Comparison of ENCODE assay signal across 21 cellular contexts in genomic region chr20:21272679-21273078, GRCh38. TPM values are rescaled to one million over a fixed set of nuclear protein-coding genes. Genes with fewer than 3 reads are reported as not detected.
DNase-seq lines count a peak whose midpoint lies in the region; ATAC-seq, FAIRE-seq and TF ChIP-seq lines count a peak whose summit lies in the region.
"Had no signal": no experiment of that assay in that cellular context is flagged by ENCODE, and none has a peak within 500 bp of the region (broad histone marks: within the 10 kb centered on the region; RNA-seq: fewer than 3 reads in every experiment).

No MANE protein-coding gene starts in this region.

- H3K14ac ChIP-seq in neuronal stem cell (ENCODE audit: low read length): no peak overlapping the region

- no peak overlapping the region for H3K23ac ChIP-seq in neuronal stem cell (ENCODE audit: low read depth, low read length, poor library complexity)

- H3K27me3 ChIP-seq in GM12878 (replicated peaks in 1 of 2; ENCODE audit: control insufficient read depth in 2 of 2, insufficient read depth in 2 of 2, low read length in 1 of 2) (no peaks in the 10 kb centered on the region), neuronal stem cell (ENCODE audit: control insufficient read depth in 3 of 3, insufficient read depth in 3 of 3, low read depth in 1 of 3, low read length in 3 of 3) (peaks cover 0 to 12% (median 0%) of the 10 kb centered on the region in 3 experiments)
- H3K27me3 ChIP-seq: tibial nerve had no signal

- POLR2A ChIA-PET in GM12878 (lab: Charles Lee): no interaction called here

- no peaks in the 10 kb centered on the region for H3K79me2 ChIP-seq in GM12878 (ENCODE audit: control insufficient read depth, insufficient read depth, low read length)

- H3K4me3 ChIP-seq in GM12878 (peak overlapping the region; percentile 3; the same call in 1 of the 2 replicates), neuronal stem cell (ENCODE audit: low read length in 2 of 2) (no peak overlapping the region)
- H3K4me3 ChIP-seq: heart left ventricle, prostate gland, tibial nerve had no signal

- peak overlapping the region; percentile 45; the same call in 1 of the 2 replicates for H3K27ac ChIP-seq in GM12878 (ENCODE audit: control insufficient read depth, insufficient read depth)
- no peak overlapping the region for H3K27ac ChIP-seq in neuronal stem cell (replicated peaks; ENCODE audit: low read length)
- H3K27ac ChIP-seq: heart left ventricle, prostate gland, tibial nerve had no signal

- H3K9ac ChIP-seq in GM12878 (ENCODE audit: control insufficient read depth, insufficient read depth, low read length) (no peak overlapping the region), neuronal stem cell (ENCODE audit: low read depth, low read length, poor library complexity) (no peak overlapping the region)

- H3K79me1 ChIP-seq in neuronal stem cell (ENCODE audit: low read depth, low read length): no peaks in the 10 kb centered on the region

- H3K9me3 Mint-ChIP-seq in mesothelial cell of epicardium: peaks cover 2% of the 10 kb centered on the region

- H3K4me3 Mint-ChIP-seq in mesothelial cell of epicardium: no peak overlapping the region
- H3K4me3 Mint-ChIP-seq: memory B cell; nephron; stimulated activated naive B cell treated with anti-CD40 and anti-IgM and Interleukin-4, amounts not matched to agents 10 μg/mL and 1 μg/mL and 100 μg/mL, for 72 hours had no signal

- H2BK15ac ChIP-seq in neuronal stem cell (ENCODE audit: low read length): no peak overlapping the region

- no peak for TF ChIP-seq EP300 in GM12878 (IDR thresholded peaks at IDR 0.05; ENCODE audit: borderline replicate concordance in 1 of 2, control insufficient read depth in 1 of 2, low read depth in 2 of 2, low read length in 2 of 2)

- in situ Hi-C loops in GM12878 (cut with MboI): no loop called here

- H3K4ac ChIP-seq in neuronal stem cell (ENCODE audit: low read length): no peak overlapping the region

- H3K9me3 ChIP-seq in GM12878 (replicated peaks; ENCODE audit: control insufficient read depth, insufficient read depth, low read length): peaks cover 1% of the 10 kb centered on the region; the same call in 1 of the 3 replicates
- H3K9me3 ChIP-seq in neuronal stem cell (replicated peaks in 1 of 2; ENCODE audit: control insufficient read depth in 2 of 2, insufficient read depth in 1 of 2, low read depth in 1 of 2, low read length in 2 of 2): no peaks in the 10 kb centered on the region
- H3K9me3 ChIP-seq: prostate gland had no signal

- no peaks in the 10 kb centered on the region for H4K20me1 ChIP-seq in GM12878 (ENCODE audit: control insufficient read depth, insufficient read depth)

- WGBS in GM12878 (ENCODE audit: insufficient coverage, insufficient replicate concordance, low lambda C conversion rate, missing lambda C conversion rate): 31% methylated on average over 3 of the region's 3 CpGs
- WGBS in neuronal stem cell (ENCODE audit: extremely low coverage in 2 of 2, insufficient read length in 2 of 2, insufficient replicate concordance in 1 of 2), 2 donors: no CpG with 5 or more reads among the region's 3 CpGs

- H3K4me1 Mint-ChIP-seq in mesothelial cell of epicardium: no peaks in the 10 kb centered on the region
- H3K4me1 Mint-ChIP-seq: nephron; stimulated activated naive B cell treated with anti-CD40 and anti-IgM and Interleukin-4, amounts not matched to agents 10 μg/mL and 1 μg/mL and 100 μg/mL, for 72 hours had no signal

- no peaks in the 10 kb centered on the region for H3K36me3 Mint-ChIP-seq in mesothelial cell of epicardium
- H3K36me3 Mint-ChIP-seq: stimulated activated naive B cell treated with anti-CD40 and anti-IgM and Interleukin-4, amounts not matched to agents 10 μg/mL and 1 μg/mL and 100 μg/mL, for 72 hours had no signal

- no peak overlapping the region for H4K91ac ChIP-seq in neuronal stem cell (ENCODE audit: low read depth, low read length, poor library complexity)

- H2BK12ac ChIP-seq in neuronal stem cell (ENCODE audit: low read length): no peak overlapping the region

- H2AFZ ChIP-seq in GM12878 (ENCODE audit: control insufficient read depth, low read depth, low read length) (no peak overlapping the region), neuronal stem cell (ENCODE audit: low read length) (no peak overlapping the region)

- no peak for TF ChIP-seq POLR2A in GM12878 (IDR thresholded peaks at IDR 0.05; ENCODE audit: low read depth, low read length)

- peaks cover 32% of the 10 kb centered on the region for H3K27me3 Mint-ChIP-seq in mesothelial cell of epicardium (ENCODE audit: low read depth)

- DNase-seq in GM12878 (ENCODE audit: low read depth, low spot score) (no peak), SKM-1 (lab: John Stamatoyannopoulos, UW; ENCODE audit: unreplicated experiment) (no peak), mesothelial cell of epicardium (ENCODE audit: low spot score in 2 of 2, unreplicated experiment in 2 of 2) (no peak), neuronal stem cell (ENCODE audit: low spot score) (no peak)
- no peak for DNase-seq in stimulated activated CD8-positive, alpha-beta memory T cell treated with anti-CD3 and anti-CD28 coated beads, Interleukin-4, amount 100 ng/mL, for 48 hours
- DNase-seq: activated CD4-positive, CD25-positive, alpha-beta regulatory T cell; amygdala; central memory CD4-positive, alpha-beta T cell; effector CD4-positive, alpha-beta T cell; GDM1; heart left ventricle; NCI-H2227 treated with DMSO at 0.1 percent for 48 hours; stimulated activated naive B cell treated with anti-CD40 and anti-IgM and Interleukin-4, amounts not matched to agents 10 μg/mL and 1 μg/mL and 100 μg/mL, for 72 hours had no signal

- H2AK5ac ChIP-seq in neuronal stem cell (ENCODE audit: low read depth, low read length): no peak overlapping the region

- TF ChIP-seq CTCF in GM12878 (IDR thresholded peaks at IDR 0.05 in 2 of 3, conservative IDR thresholded peaks at IDR 0.05 in 1 of 3; ENCODE audit: control insufficient read depth in 2 of 3, extremely low read depth in 1 of 3, insufficient read depth in 1 of 3, low read depth in 3 of 3, low read length in 3 of 3) (no peak), mesothelial cell of epicardium (IDR thresholded peaks at IDR 0.05; ENCODE audit: unreplicated experiment) (no peak)

- no TSS peak for BruUV-seq in GM12878 (replicated peaks; lab: Mats Ljungman, UMichigan)

- CTCF ChIA-PET in GM12878 (lab: Yijun Ruan, JAX): interaction anchor here (0.7 to 1.3 kb wide), 3 partner anchors 36 to 225 kb away, joined by 3 to 4 read pairs (median 3); no protein-coding TSS in a partner anchor

- peaks cover 27% of the 10 kb centered on the region for H3K4me1 ChIP-seq in GM12878 (ENCODE audit: control insufficient read depth, insufficient read depth, low read length)
- no peaks in the 10 kb centered on the region for H3K4me1 ChIP-seq in neuronal stem cell (ENCODE audit: control insufficient read depth in 2 of 2, insufficient read depth in 1 of 2, low read depth in 1 of 2, low read length in 2 of 2)
- H3K4me1 ChIP-seq: heart left ventricle, prostate gland, tibial nerve had no signal

- SMC1A ChIA-PET in GM12878 (lab: Charles Lee; ENCODE audit: uncharacterized antibody, unreplicated experiment): no interaction called here

- no peak for TF ChIP-seq RAD21 in GM12878 (IDR thresholded peaks at IDR 0.05; ENCODE audit: insufficient read depth, low read depth, low read length)

- intact Hi-C loops in GM12878 (cut with micrococcal nuclease; ENCODE audit: unreplicated experiment): no loop called here

- no peak overlapping the region for H3K27ac Mint-ChIP-seq in mesothelial cell of epicardium
- H3K27ac Mint-ChIP-seq: memory B cell; nephron; stimulated activated naive B cell treated with anti-CD40 and anti-IgM and Interleukin-4, amounts not matched to agents 10 μg/mL and 1 μg/mL and 100 μg/mL, for 72 hours had no signal

- ATAC-seq in GM18909 (IDR thresholded peaks at IDR 0.05; ENCODE audit: poor library complexity, unreplicated experiment) (peak; percentile 64), GM21576 (IDR thresholded peaks at IDR 0.05; ENCODE audit: unreplicated experiment) (peak; percentile 73), HG02973 (IDR thresholded peaks at IDR 0.05; ENCODE audit: unreplicated experiment) (peak; percentile 77), GM12878 (no peak)
- ATAC-seq: heart left ventricle; stimulated activated naive B cell treated with anti-CD40 and anti-IgM and Interleukin-4, amounts not matched to agents 10 μg/mL and 1 μg/mL and 100 μg/mL, for 72 hours had no signal

- no peak overlapping the region for H2BK120ac ChIP-seq in neuronal stem cell (ENCODE audit: low read depth, low read length)

- no peak overlapping the region for H2BK5ac ChIP-seq in neuronal stem cell (ENCODE audit: low read length)

- H3K36me3 ChIP-seq in GM12878 (ENCODE audit: control insufficient read depth in 2 of 2, insufficient read depth in 2 of 2, low read length in 1 of 2): no peaks in the 10 kb centered on the region
- H3K36me3 ChIP-seq in neuronal stem cell (replicated peaks in 1 of 2; ENCODE audit: control insufficient read depth in 2 of 2, insufficient read depth in 2 of 2, low read length in 2 of 2): no peaks in the 10 kb centered on the region
- H3K36me3 ChIP-seq: heart left ventricle, prostate gland, tibial nerve had no signal

- RAD21 ChIA-PET in GM12878 (lab: Charles Lee; ENCODE audit: unreplicated experiment): no interaction called here

- FAIRE-seq in GM12878 (lab: Jason Lieb, UNC): no peak
- FAIRE-seq: keratinocyte had no signal

- H4K8ac ChIP-seq in neuronal stem cell (ENCODE audit: low read depth, low read length): no peak overlapping the region

- peak overlapping the region; percentile 76 for H3K4me2 ChIP-seq in GM12878 (ENCODE audit: control insufficient read depth, insufficient read depth)
- no peak overlapping the region for H3K4me2 ChIP-seq in neuronal stem cell (ENCODE audit: insufficient read depth, low read length, poor library complexity, severe bottlenecking)

- no peak overlapping the region for H3K18ac ChIP-seq in neuronal stem cell (ENCODE audit: low read length)

RNA-seq across cellular contexts. Expression of gene XRN2, which starts 30.5 kb away (rescaled TPM):
- total RNA-seq in GM12878 (2013; cell fraction: nucleolus; rRNA removed): 38.7 and 39.4 TPM in 2 replicates
- total RNA-seq in GM12878 (2014; rRNA removed) (70.1 and 78.4 TPM in 2 replicates), GM12878 (2014; rRNA removed; fragmentation: Illumina TruSeq; extraction: Trizol) (93.8 and 95.6 TPM in 2 replicates), GM12878 (2021) (67.1 and 70.1 TPM in 2 replicates), mesothelial cell of epicardium (76.7 to 79.7 TPM (median 77.0 TPM) in 3 replicates)
- polyA plus RNA-seq in GM12878 (2011; ENCODE audit: low read depth): 34.8 TPM
- polyA plus RNA-seq in GM12878 (2011; rRNA removed) (97.8 and 113 TPM in 2 replicates), GM12878 (2014; fragmentation: Illumina TruSeq; extraction: Trizol) (91.0 and 107 TPM in 2 replicates), GM12878 (2014; fragmentation: Nextera tagmentation; extraction: Ambion mirVana) (10 to 100 TPM; 59.7 to 69.6 TPM), GM12878 (2014; rRNA removed) (59.1 and 63.7 TPM in 2 replicates), GM12878 (2016; fragmentation: Nextera tagmentation; extraction: Ambion mirVana) (10 to 100 TPM; 81.1 to 83.3 TPM)
- polyA plus RNA-seq in GM12878 (2011; cell fraction: cytosol; rRNA removed): 48.1 and 49.2 TPM in 2 replicates
- 50.1 and 62.5 TPM in 2 replicates for polyA plus RNA-seq in GM12878 (2011; cell fraction: nucleus; rRNA removed)
- polyA plus RNA-seq in GM12878 (2012): 37.5 and 48.6 TPM in 2 replicates
- polyA minus RNA-seq in GM12878 (2011; rRNA and poly(A)+ RNA removed): 48.8 and 64.7 TPM in 2 replicates
- 24.5 and 29.9 TPM in 2 replicates for polyA minus RNA-seq in GM12878 (2011; cell fraction: cytosol; rRNA and poly(A)+ RNA removed)
- 13.7 and 23.0 TPM in 2 replicates for polyA minus RNA-seq in GM12878 (2011; cell fraction: nucleus; rRNA and poly(A)+ RNA removed)
- 83.4 TPM for polyA plus RNA-seq in neuronal stem cell (2013, experiment 1 of 2)
- 85.0 TPM for polyA plus RNA-seq in neuronal stem cell (2013, experiment 2 of 2)
